Comparison of ENCODE assay signal across 9 cellular contexts in the genomic region with DNA sequence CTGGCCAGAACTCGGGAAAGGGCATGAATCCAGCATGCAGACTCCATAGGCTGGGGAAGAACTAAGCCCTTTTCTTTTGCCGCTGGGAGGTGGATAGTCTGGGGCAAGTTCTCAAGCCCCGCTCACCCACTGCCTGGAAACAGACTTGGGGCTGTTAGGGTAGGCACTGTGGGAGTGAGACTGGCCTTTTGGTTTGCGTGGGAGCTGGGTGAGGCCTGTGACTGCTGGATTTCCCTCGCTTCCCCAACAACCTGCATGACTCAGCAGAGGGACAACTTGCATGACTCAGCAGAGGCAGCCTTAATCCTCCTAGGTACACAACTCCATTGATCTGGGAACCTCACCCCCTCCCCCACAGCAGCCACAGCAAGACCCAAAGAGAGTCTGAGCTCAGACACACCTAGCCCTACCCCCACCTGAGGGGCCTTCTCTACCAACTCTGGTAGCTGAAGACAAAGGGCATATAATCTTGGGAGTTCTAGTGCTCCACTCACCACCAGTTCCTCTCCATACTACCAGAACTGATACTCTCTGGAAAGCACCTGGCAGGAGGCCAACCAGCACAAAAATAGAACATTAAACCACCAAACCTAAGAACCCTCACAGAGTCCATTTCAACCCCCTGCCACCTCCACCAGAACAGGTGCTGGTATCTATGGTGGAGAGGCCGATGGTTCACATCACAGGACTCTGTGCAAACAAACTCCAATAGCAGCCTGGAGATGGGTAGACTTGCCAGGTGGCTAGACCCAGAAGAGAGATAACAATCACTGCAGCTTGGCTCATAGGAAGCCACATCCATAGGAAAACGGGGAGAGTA.
DNase-seq lines count a peak whose midpoint lies in the region; ATAC-seq, FAIRE-seq and TF ChIP-seq lines count a peak whose summit lies in the region.
"Had no signal": no experiment of that assay in that cellular context is flagged by ENCODE, and none has a peak within 500 bp of the region (broad histone marks: within the 10 kb centered on the region; RNA-seq: fewer than 3 reads in every experiment).

No MANE protein-coding gene starts in this region.

- no TSS peak for BruUV-seq in GM12878 (replicated peaks; lab: Mats Ljungman, UMichigan)

- H3K27me3 ChIP-seq in GM12878 (replicated peaks in 1 of 2; ENCODE audit: control insufficient read depth in 2 of 2, insufficient read depth in 2 of 2, low read length in 1 of 2) (no peaks in the 10 kb centered on the region), transverse colon (no peaks in the 10 kb centered on the region), vagina (no peaks in the 10 kb centered on the region)
- H3K27me3 ChIP-seq: SJSA1 had no signal

- H3K27me3 Mint-ChIP-seq in HFFc6 (ENCODE audit: insufficient read depth): peaks cover 2% of the 10 kb centered on the region

- ATAC-seq in GM18499 (IDR thresholded peaks at IDR 0.05; ENCODE audit: insufficient read depth, unreplicated experiment) (peak; percentile 58), GM12878 (peak; percentile 91)

- H3K4me2 ChIP-seq in GM12878 (ENCODE audit: control insufficient read depth, insufficient read depth): peak overlapping the region; percentile 35

- POLR2A ChIA-PET in GM12878 (lab: Charles Lee): no interaction called here

- H3K4me3 ChIP-seq in GM12878 (no peak overlapping the region), transverse colon (no peak overlapping the region), vagina (no peak overlapping the region)
- H3K4me3 ChIP-seq: SJSA1 had no signal

- WGBS in GM12878 (ENCODE audit: insufficient coverage, insufficient replicate concordance, low lambda C conversion rate, missing lambda C conversion rate): 41% methylated on average over 7 of the region's 7 CpGs
- 75% methylated on average over 7 of the region's 7 CpGs; no CpG with 5 or more reads in 1 of the 2 donors for WGBS in transverse colon (ENCODE audit: low coverage in 1 of 2), 2 donors

- H3K27ac Mint-ChIP-seq in HFFc6: peak overlapping the region; percentile 77

- SMC1A ChIA-PET in GM12878 (lab: Charles Lee; ENCODE audit: uncharacterized antibody, unreplicated experiment): interaction anchor here (0.9 to 3.5 kb wide), 11 partner anchors 8 to 113 kb away, joined by 3 to 19 read pairs (median 4); no protein-coding TSS in a partner anchor

- TF ChIP-seq CTCF in HFFc6 (IDR thresholded peaks at IDR 0.05) (no peak), GM12878 (IDR thresholded peaks at IDR 0.05 in 2 of 3, conservative IDR thresholded peaks at IDR 0.05 in 1 of 3; ENCODE audit: control insufficient read depth in 2 of 3, extremely low read depth in 1 of 3, insufficient read depth in 1 of 3, low read depth in 3 of 3, low read length in 3 of 3) (no peak), transverse colon (IDR thresholded peaks at IDR 0.05) (no peak), vagina (IDR thresholded peaks at IDR 0.05) (no peak)

- TF ChIP-seq RAD21 in GM12878 (IDR thresholded peaks at IDR 0.05; ENCODE audit: insufficient read depth, low read depth, low read length): peak; percentile 8; the same call in 1 of the 2 replicates

- peak; percentile 57 for FAIRE-seq in GM12878 (lab: Jason Lieb, UNC)

- peaks cover 18% of the 10 kb centered on the region for H3K4me1 Mint-ChIP-seq in HFFc6 (ENCODE audit: low read depth)

- peak overlapping the region; percentile 76 for H3K27ac ChIP-seq in GM12878 (ENCODE audit: control insufficient read depth, insufficient read depth)
- H3K27ac ChIP-seq in transverse colon: no peak overlapping the region
- no peak overlapping the region for H3K27ac ChIP-seq in vagina
- H3K27ac ChIP-seq: SJSA1 had no signal

- no peak overlapping the region for H3K9ac ChIP-seq in GM12878 (ENCODE audit: control insufficient read depth, insufficient read depth, low read length)

- RAD21 ChIA-PET in GM12878 (lab: Charles Lee; ENCODE audit: unreplicated experiment): interaction anchor here (1.2 to 2.6 kb wide), 2 partner anchors 22 to 116 kb away, joined by 3 to 11 read pairs; no protein-coding TSS in a partner anchor

- H3K9me3 ChIP-seq in GM12878 (replicated peaks; ENCODE audit: control insufficient read depth, insufficient read depth, low read length) (peaks cover 1% of the 10 kb centered on the region; the same call in 2 of the 3 replicates), transverse colon (no peaks in the 10 kb centered on the region), vagina (no peaks in the 10 kb centered on the region)
- H3K9me3 ChIP-seq: SJSA1 had no signal

- H2AFZ ChIP-seq in GM12878 (ENCODE audit: control insufficient read depth, low read depth, low read length): peak overlapping the region; percentile 65

- DNase-seq in HFFc6 (peak; percentile 35), NCI-H1092 (lab: John Stamatoyannopoulos, UW) (peak; percentile 43), GM12878 (ENCODE audit: low read depth, low spot score) (peak; percentile 80), transverse colon (peak; percentile 25), vagina (ENCODE audit: extremely low spot score in 2 of 2) (no peak), middle frontal gyrus (ENCODE audit: extremely low spot score, low spot score) (no peak), AG20443 (ENCODE audit: low spot score) (no peak)

- intact Hi-C loops in GM12878 (cut with micrococcal nuclease; ENCODE audit: unreplicated experiment) (loop anchor here (1.0 to 2.0 kb wide), 2 partner anchors 23 to 100 kb away; no protein-coding TSS in a partner anchor), transverse colon (cut with DNase I; ENCODE audit: low total_unique reads) (no loop called here), vagina (cut with DNase I) (no loop called here)

- peaks cover 9% of the 10 kb centered on the region for H3K4me1 ChIP-seq in GM12878 (ENCODE audit: control insufficient read depth, insufficient read depth, low read length)
- H3K4me1 ChIP-seq in transverse colon: no peaks in the 10 kb centered on the region
- no peaks in the 10 kb centered on the region for H3K4me1 ChIP-seq in vagina

- CTCF ChIA-PET in GM12878 (lab: Yijun Ruan, JAX): interaction anchor here (1.1 to 2.4 kb wide), 5 partner anchors 16 to 286 kb away, joined by 3 to 8 read pairs (median 3); no protein-coding TSS in a partner anchor

- no peaks in the 10 kb centered on the region for H3K36me3 Mint-ChIP-seq in HFFc6 (ENCODE audit: low read depth)

- TF ChIP-seq EP300 in GM12878 (IDR thresholded peaks at IDR 0.05; ENCODE audit: borderline replicate concordance in 1 of 2, control insufficient read depth in 1 of 2, low read depth in 2 of 2, low read length in 2 of 2): peak in 1 of 2 experiments; percentile 42; a peak in 2 of 4 replicates
- TF ChIP-seq EP300 in transverse colon (IDR thresholded peaks at IDR 0.05; ENCODE audit: low read depth): no peak

- in situ Hi-C loops in GM12878 (cut with MboI): no loop called here
- in situ Hi-C loops in transverse colon (cut with MboI; ENCODE audit: low pct_ligation_motif_present in 1 of 4, low pct_unique_long_range_greater_than_20kb in 1 of 4, low sequenced_read_pairs in 3 of 4): no loop called here

- H4K20me1 ChIP-seq in GM12878 (ENCODE audit: control insufficient read depth, insufficient read depth): no peaks in the 10 kb centered on the region

- TF ChIP-seq POLR2A in GM12878 (IDR thresholded peaks at IDR 0.05; ENCODE audit: low read depth, low read length) (no peak), transverse colon (IDR thresholded peaks at IDR 0.05) (no peak), vagina (IDR thresholded peaks at IDR 0.05) (no peak)

- H3K9me3 Mint-ChIP-seq in HFFc6: no peaks in the 10 kb centered on the region

- H3K36me3 ChIP-seq in GM12878 (ENCODE audit: control insufficient read depth in 2 of 2, insufficient read depth in 2 of 2, low read length in 1 of 2): no peaks in the 10 kb centered on the region
- H3K36me3 ChIP-seq in transverse colon: no peaks in the 10 kb centered on the region
- H3K36me3 ChIP-seq in vagina: no peaks in the 10 kb centered on the region
- H3K36me3 ChIP-seq: SJSA1 had no signal

- H3K4me3 Mint-ChIP-seq in HFFc6: no peak overlapping the region

- no peaks in the 10 kb centered on the region for H3K79me2 ChIP-seq in GM12878 (ENCODE audit: control insufficient read depth, insufficient read depth, low read length)

TF ChIP-seq in GM12878, 131 proteins besides CTCF, POLR2A, EP300 and RAD21 (continues in another document):
- TF ChIP-seq BRCA1 (IDR thresholded peaks at IDR 0.05; ENCODE audit: low read depth, low read length): no peak
- TF ChIP-seq FOS (IDR thresholded peaks at IDR 0.05; ENCODE audit: borderline replicate concordance, extremely low read depth, insufficient read length): no peak
- peak; percentile 91 for TF ChIP-seq NFIC (IDR thresholded peaks at IDR 0.05; ENCODE audit: low read depth, low read length)
- TF ChIP-seq, protein P1, sequence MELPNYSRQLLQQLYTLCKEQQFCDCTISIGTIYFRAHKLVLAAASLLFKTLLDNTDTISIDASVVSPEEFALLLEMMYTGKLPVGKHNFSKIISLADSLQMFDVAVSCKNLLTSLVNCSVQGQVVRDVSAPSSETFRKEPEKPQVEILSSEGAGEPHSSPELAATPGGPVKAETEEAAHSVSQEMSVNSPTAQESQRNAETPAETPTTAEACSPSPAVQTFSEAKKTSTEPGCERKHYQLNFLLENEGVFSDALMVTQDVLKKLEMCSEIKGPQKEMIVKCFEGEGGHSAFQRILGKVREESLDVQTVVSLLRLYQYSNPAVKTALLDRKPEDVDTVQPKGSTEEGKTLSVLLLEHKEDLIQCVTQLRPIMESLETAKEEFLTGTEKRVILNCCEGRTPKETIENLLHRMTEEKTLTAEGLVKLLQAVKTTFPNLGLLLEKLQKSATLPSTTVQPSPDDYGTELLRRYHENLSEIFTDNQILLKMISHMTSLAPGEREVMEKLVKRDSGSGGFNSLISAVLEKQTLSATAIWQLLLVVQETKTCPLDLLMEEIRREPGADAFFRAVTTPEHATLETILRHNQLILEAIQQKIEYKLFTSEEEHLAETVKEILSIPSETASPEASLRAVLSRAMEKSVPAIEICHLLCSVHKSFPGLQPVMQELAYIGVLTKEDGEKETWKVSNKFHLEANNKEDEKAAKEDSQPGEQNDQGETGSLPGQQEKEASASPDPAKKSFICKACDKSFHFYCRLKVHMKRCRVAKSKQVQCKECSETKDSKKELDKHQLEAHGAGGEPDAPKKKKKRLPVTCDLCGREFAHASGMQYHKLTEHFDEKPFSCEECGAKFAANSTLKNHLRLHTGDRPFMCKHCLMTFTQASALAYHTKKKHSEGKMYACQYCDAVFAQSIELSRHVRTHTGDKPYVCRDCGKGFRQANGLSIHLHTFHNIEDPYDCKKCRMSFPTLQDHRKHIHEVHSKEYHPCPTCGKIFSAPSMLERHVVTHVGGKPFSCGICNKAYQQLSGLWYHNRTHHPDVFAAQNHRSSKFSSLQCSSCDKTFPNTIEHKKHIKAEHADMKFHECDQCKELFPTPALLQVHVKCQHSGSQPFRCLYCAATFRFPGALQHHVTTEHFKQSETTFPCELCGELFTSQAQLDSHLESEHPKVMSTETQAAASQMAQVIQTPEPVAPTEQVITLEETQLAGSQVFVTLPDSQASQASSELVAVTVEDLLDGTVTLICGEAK (IDR thresholded peaks at IDR 0.05; ENCODE audit: borderline replicate concordance): no peak
- TF ChIP-seq NBN (IDR thresholded peaks at IDR 0.05): peak; percentile 62; the same call in 1 of the 2 replicates
- TF ChIP-seq KLF5 (IDR thresholded peaks at IDR 0.05; ENCODE audit: partially characterized antibody): no peak

Comparison
In these comparisons a context has a peak if more than half of its experiments do, and no peak if none do; other contexts are left out.
1. DNase-seq: peak in HFFc6 (single experiment), NCI-H1092 (single experiment), GM12878 (single experiment) and transverse colon (single experiment); none in vagina (0 of 2), middle frontal gyrus (single experiment) and AG20443 (single experiment).